25 cellular contexts compared by ENCODE assay signal in genomic region chr1:24004132-24004531, GRCh38.
"Had no signal": no experiment of that assay in that cellular context is flagged by ENCODE, and none has a peak within 500 bp of the region (broad histone marks: within the 10 kb centered on the region; RNA-seq: fewer than 3 reads in every experiment).

No MANE protein-coding gene starts in this region.

- H3K27ac ChIP-seq: colonic mucosa, foreskin keratinocyte, hepatocyte, left ventricle myocardium inferior, lower lobe of right lung, pancreas, tibial artery, upper lobe of left lung, uterus had no signal

- H3K4me2 ChIP-seq: hepatocyte had no signal

- H2AFZ ChIP-seq: hepatocyte had no signal

- FAIRE-seq: endothelial cell of umbilical vein, kidney, pancreas had no signal

- H3K4me3 Mint-ChIP-seq: endodermal cell; memory B cell; naive B cell; nephron; stimulated activated effector memory CD8-positive, alpha-beta T cell treated with anti-CD3 and anti-CD28 coated beads, Interleukin-12 subunit alpha, Interleukin-12 subunit beta, amount 100 ng/mL, for 72 hours had no signal

- H3K36me3 ChIP-seq: colonic mucosa, left ventricle myocardium inferior, lower lobe of right lung, pancreas, tibial artery, upper lobe of left lung, uterus had no signal

- ATAC-seq: foreskin keratinocyte; left cardiac atrium; right cardiac atrium; stimulated activated effector memory CD8-positive, alpha-beta T cell treated with anti-CD3 and anti-CD28 coated beads, Interleukin-12 subunit alpha, Interleukin-12 subunit beta, amount 100 ng/mL, for 72 hours; stimulated activated naive CD8-positive, alpha-beta T cell treated with anti-CD3 and anti-CD28 coated beads, Interleukin-15, Interleukin-2, amounts not matched to agents 100 U/mL and 50 U/mL, for 24 hours had no signal

- H3K9me3 ChIP-seq: colonic mucosa, lower lobe of right lung, pancreas, tibial artery, upper lobe of left lung, uterus had no signal

- H3K27ac Mint-ChIP-seq: endodermal cell; memory B cell; stimulated activated effector memory CD8-positive, alpha-beta T cell treated with anti-CD3 and anti-CD28 coated beads, Interleukin-12 subunit alpha, Interleukin-12 subunit beta, amount 100 ng/mL, for 72 hours had no signal

- DNase-seq: colonic mucosa; effector CD4-positive, alpha-beta T cell; endodermal cell; erythroblast; foreskin keratinocyte; head of caudate nucleus; kidney; left cardiac atrium; left ventricle myocardium inferior; lower lobe of right lung; naive B cell; occipital lobe; pancreas; right cardiac atrium; stimulated activated CD4-positive, alpha-beta T cell treated with anti-CD3 and anti-CD28 coated beads, Interleukin-4, amount 100 ng/mL, for 1 hour; stimulated activated CD8-positive, alpha-beta memory T cell treated with anti-CD3 and anti-CD28 coated beads, Interleukin-4, amount 100 ng/mL, for 48 hours; stimulated activated naive CD8-positive, alpha-beta T cell treated with anti-CD3 and anti-CD28 coated beads, Interleukin-15, Interleukin-2, amounts not matched to agents 100 U/mL and 50 U/mL, for 24 hours; tibial artery; upper lobe of left lung; uterus had no signal

- H3K79me2 ChIP-seq: hepatocyte had no signal

- H3K27me3 ChIP-seq: colonic mucosa, hepatocyte, pancreas, tibial artery, upper lobe of left lung, uterus had no signal

- H3K36me3 Mint-ChIP-seq: memory B cell; naive B cell; stimulated activated effector memory CD8-positive, alpha-beta T cell treated with anti-CD3 and anti-CD28 coated beads, Interleukin-12 subunit alpha, Interleukin-12 subunit beta, amount 100 ng/mL, for 72 hours had no signal

- H3K4me3 ChIP-seq: colonic mucosa, hepatocyte, left ventricle myocardium inferior, lower lobe of right lung, pancreas, tibial artery, upper lobe of left lung, uterus had no signal

- H3K4me1 ChIP-seq: colonic mucosa, lower lobe of right lung, uterus had no signal

- H3K9me3 Mint-ChIP-seq: endodermal cell; memory B cell; nephron; stimulated activated effector memory CD8-positive, alpha-beta T cell treated with anti-CD3 and anti-CD28 coated beads, Interleukin-12 subunit alpha, Interleukin-12 subunit beta, amount 100 ng/mL, for 72 hours had no signal
